In genomic region chr1:37692834-37693175, GRCh38 we compare ENCODE assay signal across 8 cellular contexts. TPM values are rescaled to one million over a fixed set of nuclear protein-coding genes. Genes with fewer than 3 reads are reported as not detected.
DNase-seq lines count a peak whose midpoint lies in the region; ATAC-seq and TF ChIP-seq lines count a peak whose summit lies in the region.

No MANE protein-coding gene starts in this region.

- peaks cover 21% of the 10 kb centered on the region for H3K4me1 ChIP-seq in GM23248 (ENCODE audit: insufficient read depth)
- H3K4me1 ChIP-seq in Panc1 (ENCODE audit: control insufficient read depth, insufficient read depth, low read length), result peaks cover 19% of the 10 kb centered on the region
- peaks cover 19% of the 10 kb centered on the region for H3K4me1 ChIP-seq in fibroblast of lung (ENCODE audit: control insufficient read depth, extremely low read depth, insufficient read depth, low read length)

- ATAC-seq in Panc1 (no peak), GM19455 (IDR thresholded peaks at IDR 0.05; ENCODE audit: unreplicated experiment) (no peak), GM18517 (IDR thresholded peaks at IDR 0.05; ENCODE audit: unreplicated experiment) (no peak), GM19328 (IDR thresholded peaks at IDR 0.05; ENCODE audit: unreplicated experiment) (no peak)

- H4K20me1 ChIP-seq in GM23248 (ENCODE audit: insufficient read depth) (no peaks in the 10 kb centered on the region), fibroblast of lung (ENCODE audit: control insufficient read depth, extremely low read depth, insufficient read depth, low read length) (no peaks in the 10 kb centered on the region)

- H3F3A ChIP-seq in GM23248 (ENCODE audit: insufficient read depth), result peaks cover 11% of the 10 kb centered on the region; the same call in 1 of the 2 replicates

- intact Hi-C loops in Panc1 (cut with micrococcal nuclease; ENCODE audit: unreplicated experiment), result no loop called here

- 7 to 13% methylated on average over 8 to 16 of the region's 16 CpGs for WGBS in GM23248 (ENCODE audit: low coverage in 1 of 2, low lambda C conversion rate in 2 of 2, missing lambda C conversion rate in 2 of 2), 2 experiments

- H3K36me3 ChIP-seq in GM23248 (ENCODE audit: low read depth) (no peaks in the 10 kb centered on the region), Panc1 (ENCODE audit: control insufficient read depth, insufficient read depth, low read length) (peaks cover 37% of the 10 kb centered on the region), fibroblast of lung (ENCODE audit: control insufficient read depth, insufficient read depth, low read length) (peaks cover 6% of the 10 kb centered on the region)

- H2AFZ ChIP-seq in GM23248, result peak overlapping the region; percentile 97
- H2AFZ ChIP-seq in fibroblast of lung (ENCODE audit: low read length), result peak overlapping the region; percentile 91

- H3K27me3 ChIP-seq in GM23248 (replicated peaks; ENCODE audit: insufficient read depth) (no peaks in the 10 kb centered on the region), Panc1 (ENCODE audit: control insufficient read depth, insufficient read depth, low read length) (no peaks in the 10 kb centered on the region), fibroblast of lung (ENCODE audit: control insufficient read depth, insufficient read depth, low read length) (no peaks in the 10 kb centered on the region)

- POLR2A ChIA-PET in Panc1 (lab: Charles Lee), result no interaction called here

- H3K9me3 ChIP-seq in GM23248 (ENCODE audit: low read depth) (no peaks in the 10 kb centered on the region), Panc1 (ENCODE audit: control insufficient read depth, insufficient read depth, low read depth, low read length) (no peaks in the 10 kb centered on the region), fibroblast of lung (ENCODE audit: control insufficient read depth, insufficient read depth, low read depth, low read length) (no peaks in the 10 kb centered on the region)

- H3K9ac ChIP-seq in GM23248, result peak overlapping the region; percentile 79
- H3K9ac ChIP-seq in fibroblast of lung (ENCODE audit: insufficient read depth, low read length), result peak overlapping the region; percentile 54

- in situ Hi-C loops in GM23248 (cut with MboI) (no loop called here), Panc1 (cut with HindIII; ENCODE audit: low pct_unique_long_range_greater_than_20kb, low sequenced_read_pairs) (loop anchor here (5.0 kb wide), 1 partner anchor 96 kb away; the partner anchor contains the start of gene GNL2)

- TF ChIP-seq CTCF in Panc1 (IDR thresholded peaks at IDR 0.05) (no peak), fibroblast of lung (conservative IDR thresholded peaks at IDR 0.05 in 1 of 2, IDR thresholded peaks at IDR 0.05 in 1 of 2; ENCODE audit: low read depth in 1 of 2, low read length in 2 of 2) (no peak), retinal pigment epithelial cell (conservative IDR thresholded peaks at IDR 0.05; ENCODE audit: low read depth, low read length) (no peak)

- H3K4me3 ChIP-seq in GM23248, result peak overlapping the region; percentile 85
- peak overlapping the region; percentile 90 to 100 for H3K4me3 ChIP-seq in Panc1 (ENCODE audit: low read depth in 2 of 2, low read length in 2 of 2)
- H3K4me3 ChIP-seq in fibroblast of lung (replicated peaks in 1 of 4; ENCODE audit: control extremely low read depth in 1 of 4, insufficient read depth in 1 of 4, low read depth in 3 of 4, low read length in 4 of 4), result peak overlapping the region; percentile 77 to 87 (median 82)
- peak overlapping the region; percentile 97 for H3K4me3 ChIP-seq in retinal pigment epithelial cell (ENCODE audit: low read length)

- H3K79me2 ChIP-seq in GM23248 (ENCODE audit: insufficient read depth) (peaks cover 69% of the 10 kb centered on the region), fibroblast of lung (ENCODE audit: control insufficient read depth, insufficient read depth, low read length) (peaks cover 64% of the 10 kb centered on the region)

- DNase-seq in GM23248 (no peak), Panc1 (ENCODE audit: low read depth, low spot score) (no peak), fibroblast of lung (ENCODE audit: low read depth in 2 of 2) (no peak), retinal pigment epithelial cell (ENCODE audit: low read depth) (no peak), AG08395 (ENCODE audit: low spot score) (no peak)

- H3K27ac ChIP-seq in GM23248 (peak overlapping the region; percentile 28; the same call in 1 of the 2 replicates), Panc1 (ENCODE audit: low read length) (peak overlapping the region; percentile 92), fibroblast of lung (ENCODE audit: insufficient read depth, low read length) (peak overlapping the region; percentile 79)

- BruUV-seq in Panc1 (replicated peaks; lab: Mats Ljungman, UMichigan), result no TSS peak

- H3K4me2 ChIP-seq in GM23248 (ENCODE audit: unreplicated experiment), result peak overlapping the region; percentile 81
- peak overlapping the region; percentile 89 for H3K4me2 ChIP-seq in fibroblast of lung (ENCODE audit: extremely low read depth, insufficient read depth, low read length)

- CTCF ChIA-PET in Panc1 (lab: Charles Lee), result interaction anchor here (0.6 kb wide), 1 partner anchor 1491 kb away, joined by 5 read pairs; no protein-coding TSS in a partner anchor

- no peaks in the 10 kb centered on the region for H3K9me2 ChIP-seq in GM23248 (ENCODE audit: insufficient read depth)

RNA-seq across cellular contexts. Expression of gene CDCA8, which starts 0.5 kb away (rescaled TPM):
- total RNA-seq in GM23248 (2014; rRNA removed; shearing (Covaris generic)), result 4.4 and 5.7 TPM in 2 replicates
- polyA plus RNA-seq in GM23248 (2016; fragmentation: Nextera tagmentation; extraction: Ambion mirVana) (15.4 and 16.6 TPM in 2 replicates), fibroblast of lung (9.5 and 47.5 TPM in 2 replicates)
- total RNA-seq in Panc1 (2021; ENCODE audit: unreplicated experiment) (56.5 TPM), fibroblast of lung (0.26 and 3.8 TPM in 2 replicates)
- polyA plus RNA-seq in Panc1 (2012; ENCODE audit: insufficient read length), result 30.1 TPM
- polyA plus RNA-seq in fibroblast of lung (2012), result 6.1 and 31.3 TPM in 2 replicates
- polyA minus RNA-seq in fibroblast of lung (ENCODE audit: low replicate concordance), result 7.1 and 47.4 TPM in 2 replicates

RNA-seq across cellular contexts. Expression of gene RSPO1, which starts 58.1 kb away (rescaled TPM):
- total RNA-seq in GM23248 (2014; rRNA removed; shearing (Covaris generic)), result 0.22 TPM in 1 of 2 replicates, not detected in the other
- polyA plus RNA-seq in GM23248 (2016; fragmentation: Nextera tagmentation; extraction: Ambion mirVana), result not detected in 2 replicates
- total RNA-seq in Panc1 (2021; ENCODE audit: unreplicated experiment), result 0.18 TPM
- polyA plus RNA-seq in Panc1 (2012; ENCODE audit: insufficient read length), result not detected
- total RNA-seq in fibroblast of lung, result 0.26 and 0.50 TPM in 2 replicates
- 0.08 and 0.15 TPM in 2 replicates for polyA plus RNA-seq in fibroblast of lung
- 0.05 and 0.14 TPM in 2 replicates for polyA plus RNA-seq in fibroblast of lung (2012)
- not detected in 2 replicates for polyA minus RNA-seq in fibroblast of lung (ENCODE audit: low replicate concordance)

Comparison
In these comparisons a context has a peak if more than half of its experiments do, and no peak if none do; other contexts are left out.
1. H3K27ac ChIP-seq: peak in every context shown above with its lines; median percentile 92 in Panc1; 79 in fibroblast of lung; 28 in GM23248.